In the genomic region with DNA sequence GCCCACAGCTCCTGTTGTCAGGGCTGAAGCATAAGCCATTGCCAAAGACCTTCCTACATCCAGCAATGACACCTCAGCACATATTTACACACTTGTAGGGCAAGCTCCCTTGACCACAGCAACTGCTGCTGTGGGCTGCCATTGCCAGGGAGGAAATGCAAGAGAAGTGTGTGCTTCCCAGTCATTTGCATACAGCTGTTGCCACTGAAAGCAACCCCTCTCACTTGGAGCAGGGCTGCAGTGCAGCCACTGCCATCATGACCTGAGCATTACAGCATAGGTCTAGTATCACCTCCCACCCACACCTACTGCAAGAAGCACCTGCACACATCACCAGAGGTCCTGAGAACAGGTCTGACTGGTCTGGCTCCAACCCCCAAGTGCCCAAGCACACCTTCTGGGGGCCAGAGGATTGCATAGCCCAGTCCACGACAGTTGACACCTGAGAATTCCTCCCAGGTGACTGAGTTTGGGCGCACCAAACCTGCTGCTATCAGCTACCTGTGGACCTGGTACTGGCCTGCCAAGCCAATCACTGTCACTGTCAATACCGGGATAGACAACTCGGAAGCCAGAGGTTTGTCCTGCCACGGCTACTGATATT, we compare ENCODE assay signal across 14 cellular contexts.
DNase-seq lines count a peak whose midpoint lies in the region; FAIRE-seq and TF ChIP-seq lines count a peak whose summit lies in the region.
"Had no signal": no experiment of that assay in that cellular context is flagged by ENCODE, and none has a peak within 500 bp of the region (broad histone marks: within the 10 kb centered on the region; RNA-seq: fewer than 3 reads in every experiment).

No MANE protein-coding gene starts in this region.

- H3K4me1 ChIP-seq in mammary epithelial cell (ENCODE audit: insufficient read depth, low read length), result peaks cover 5% of the 10 kb centered on the region
- no peaks in the 10 kb centered on the region for H3K4me1 ChIP-seq in breast epithelium

- no peak for FAIRE-seq in GM12891 (lab: Jason Lieb, UNC)

- H3K36me3 ChIP-seq in mammary epithelial cell (ENCODE audit: insufficient read depth, low read length), result no peaks in the 10 kb centered on the region
- H3K36me3 ChIP-seq in breast epithelium, result no peaks in the 10 kb centered on the region

- dilution Hi-C loops in mammary epithelial cell (cut with HindIII; ENCODE audit: low sequenced_read_pairs), result no loop called here

- 52% methylated on average over 4 of the region's 5 CpGs for WGBS in mammary epithelial cell (ENCODE audit: low coverage, missing lambda C conversion rate)

- CTCF ChIA-PET in mammary epithelial cell (lab: Charles Lee; ENCODE audit: low non-redundant PET), result no interaction called here

- intact Hi-C loops in mammary epithelial cell (cut with micrococcal nuclease) (no loop called here), breast epithelium (cut with DNase I; ENCODE audit: low total_unique reads) (no loop called here)

- no peak overlapping the region for H3K9ac ChIP-seq in mammary epithelial cell (ENCODE audit: insufficient read depth, low read length)

- H2AFZ ChIP-seq in mammary epithelial cell (ENCODE audit: low read depth, low read length), result no peak overlapping the region

- DNase-seq in mammary epithelial cell (peak; percentile 19), breast epithelium (ENCODE audit: low spot score in 2 of 2) (no peak), NCI-H2029 treated with DMSO at 0.1 percent for 48 hours (lab: John Stamatoyannopoulos, UW) (peak; percentile 34), SHP77 treated with DMSO at 0.1 percent for 48 hours (lab: John Stamatoyannopoulos, UW) (peak; percentile 12), NCI-H446 (lab: John Stamatoyannopoulos, UW) (no peak), GM12891 (ENCODE audit: insufficient read length, low spot score) (no peak)
- no peak for DNase-seq in activated CD4-positive, alpha-beta T cell treated with anti-CD3 and anti-CD28 coated beads, Interleukin-2, amount 50 U/mL, for 4 hours
- DNase-seq: AML-193, COR-L47, HCEC 1CT, Kasumi-1, NCI-H1436, NCI-H2107, OCI-M1 had no signal

- H3K4me3 ChIP-seq in mammary epithelial cell (replicated peaks in 1 of 3; ENCODE audit: insufficient read depth in 1 of 3, low read depth in 2 of 3, low read length in 3 of 3) (no peak overlapping the region), breast epithelium (no peak overlapping the region)

- TF ChIP-seq CTCF in mammary epithelial cell (conservative IDR thresholded peaks at IDR 0.05 in 1 of 2, IDR thresholded peaks at IDR 0.05 in 1 of 2; ENCODE audit: extremely low read depth in 1 of 2, insufficient read depth in 1 of 2, low read depth in 1 of 2, low read length in 2 of 2) (no peak), breast epithelium (IDR thresholded peaks at IDR 0.05) (no peak)

- no peaks in the 10 kb centered on the region for H3K79me2 ChIP-seq in mammary epithelial cell (ENCODE audit: insufficient read depth, low read length)

- H3K4me2 ChIP-seq in mammary epithelial cell (ENCODE audit: insufficient read depth, low read depth, low read length), result no peak overlapping the region

- no peaks in the 10 kb centered on the region for H3K9me3 ChIP-seq in mammary epithelial cell (replicated peaks; ENCODE audit: insufficient read depth, low read length)
- peaks cover 7 to 10% of the 10 kb centered on the region in 2 donors for H3K9me3 ChIP-seq in breast epithelium

- in situ Hi-C loops in mammary epithelial cell (cut with MboI; ENCODE audit: low sequenced_read_pairs in 2 of 2), result no loop called here

- BruUV-seq in mammary epithelial cell (replicated peaks; lab: Mats Ljungman, UMichigan), result no TSS peak

- H4K20me1 ChIP-seq in mammary epithelial cell (ENCODE audit: insufficient read depth, low read length), result no peaks in the 10 kb centered on the region

- TF ChIP-seq POLR2A in breast epithelium (IDR thresholded peaks at IDR 0.05) (no peak), GM12891 (IDR thresholded peaks at IDR 0.05; ENCODE audit: low read depth, low read length) (no peak)

- H3K27me3 ChIP-seq in mammary epithelial cell (ENCODE audit: insufficient read depth, low read length) (no peaks in the 10 kb centered on the region), breast epithelium (no peaks in the 10 kb centered on the region)

- H3K27ac ChIP-seq in mammary epithelial cell (ENCODE audit: insufficient read depth, low read depth, low read length), result no peak overlapping the region
- H3K27ac ChIP-seq in breast epithelium, result no peak overlapping the region

TF ChIP-seq in GM12891, 5 proteins besides CTCF, POLR2A, EP300 and RAD21:
- TF ChIP-seq SPI1 (IDR thresholded peaks at IDR 0.05; ENCODE audit: low read depth, low read length) (no peak), POU2F2 (IDR thresholded peaks at IDR 0.05; ENCODE audit: low read depth, low read length) (no peak), PAX5 (IDR thresholded peaks at IDR 0.05; ENCODE audit: insufficient read depth, low read length, severe bottlenecking) (no peak), POLR2AphosphoS5 (IDR thresholded peaks at IDR 0.05; ENCODE audit: low read depth, low read length) (no peak), TAF1 (IDR thresholded peaks at IDR 0.05; ENCODE audit: low read depth, low read length) (no peak)

Comparison
In these comparisons a context has a peak if more than half of its experiments do, and no peak if none do; other contexts are left out.
1. DNase-seq: peak in mammary epithelial cell (single experiment), NCI-H2029 treated with DMSO at 0.1 percent for 48 hours (single experiment) and SHP77 treated with DMSO at 0.1 percent for 48 hours (single experiment); none in breast epithelium (0 of 2), activated CD4-positive, alpha-beta T cell treated with anti-CD3 and anti-CD28 coated beads, Interleukin-2, amount 50 U/mL, for 4 hours (0 of 2), NCI-H446 (0 of 2) and GM12891 (single experiment).